9 cellular contexts compared by ENCODE assay signal in the genomic region with DNA sequence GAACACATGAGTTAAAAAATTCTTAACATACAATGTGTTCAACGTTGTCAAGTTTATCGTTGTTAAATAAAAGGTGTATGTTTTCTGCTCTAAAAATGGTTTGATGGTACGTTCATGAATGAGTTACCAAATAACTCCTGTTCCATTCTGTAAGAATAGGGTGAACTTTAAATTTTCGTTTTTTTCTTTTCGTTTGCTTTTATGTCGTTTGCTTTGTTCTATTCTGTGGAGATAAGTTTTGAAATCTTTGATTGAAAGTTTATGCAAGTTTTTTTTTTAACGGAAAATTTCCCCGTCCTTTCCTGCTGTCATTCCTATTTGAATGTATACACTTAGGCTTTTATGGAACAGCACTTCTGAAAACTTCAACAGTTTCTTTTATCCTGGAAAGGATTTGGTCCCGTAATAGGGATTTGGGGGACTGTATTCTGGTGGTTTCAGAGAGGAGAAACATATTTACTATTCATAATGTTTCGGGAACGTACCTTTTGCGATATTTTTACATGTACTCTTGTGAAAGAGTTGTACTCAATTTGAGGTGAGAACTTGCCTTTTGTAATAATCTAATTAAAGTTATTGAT. TPM values are rescaled to one million over a fixed set of nuclear protein-coding genes. Genes with fewer than 3 reads are reported as not detected.
DNase-seq lines count a peak whose midpoint lies in the region; ATAC-seq and TF ChIP-seq lines count a peak whose summit lies in the region.
"Had no signal": no experiment of that assay in that cellular context is flagged by ENCODE, and none has a peak within 500 bp of the region (broad histone marks: within the 10 kb centered on the region; RNA-seq: fewer than 3 reads in every experiment).

No MANE protein-coding gene starts in this region.

- peaks cover 18 to 53% (median 40%) of the 10 kb centered on the region in 4 donors for H3K4me1 Mint-ChIP-seq in CD4-positive, CD25-positive, alpha-beta regulatory T cell

- no peak overlapping the region for H2AFZ ChIP-seq in MM.1S (ENCODE audit: low read length)
- H2AFZ ChIP-seq in neural cell (ENCODE audit: low read depth, low read length), result no peak overlapping the region

- H3K27ac Mint-ChIP-seq in CD4-positive, CD25-positive, alpha-beta regulatory T cell, result peak overlapping the region in 2 of 3 donors; percentile 99

- H3K4me3 Mint-ChIP-seq in CD4-positive, CD25-positive, alpha-beta regulatory T cell, result peak overlapping the region; percentile 97 to 99 (median 98)

- peaks cover 49% of the 10 kb centered on the region for H3K4me1 ChIP-seq in CD4-positive, CD25-positive, alpha-beta regulatory T cell (ENCODE audit: control insufficient read depth, insufficient read depth, low read length, poor library complexity, severe bottlenecking)
- 0 out of 2 replicates have a peak, but pooled peaks cover 4% of the 10 kb centered on the region for H3K4me1 ChIP-seq in MM.1S (ENCODE audit: low read length)
- H3K4me1 ChIP-seq in effector memory CD4-positive, alpha-beta T cell (ENCODE audit: control insufficient read depth, insufficient read depth, low read length, poor library complexity, severe bottlenecking), result peaks cover 8% of the 10 kb centered on the region

- no peak for TF ChIP-seq EP300 in neural cell (conservative IDR thresholded peaks at IDR 0.05; ENCODE audit: poor library complexity, severe bottlenecking)

- TF ChIP-seq RAD21 in neural cell (conservative IDR thresholded peaks at IDR 0.05), result no peak

- no peak for DNase-seq in CD4-positive, CD25-positive, alpha-beta regulatory T cell
- no peak for DNase-seq in MM.1S
- DNase-seq in effector memory CD4-positive, alpha-beta T cell, result no peak
- DNase-seq in GM03348 (ENCODE audit: low spot score), result no peak
- no peak for DNase-seq in cerebellar cortex (ENCODE audit: low spot score)
- DNase-seq: activated CD4-positive, alpha-beta T cell treated with anti-CD3 and anti-CD28 coated beads, Interleukin-2, amount 50 U/mL, for 4 hours had no signal

- TF ChIP-seq CTCF in MM.1S (IDR thresholded peaks at IDR 0.05; ENCODE audit: low read length), result no peak
- no peak for TF ChIP-seq CTCF in neural cell (IDR thresholded peaks at IDR 0.05; ENCODE audit: poor library complexity, severe bottlenecking)

- no peaks in the 10 kb centered on the region for H3K9me3 Mint-ChIP-seq in CD4-positive, CD25-positive, alpha-beta regulatory T cell

- peaks cover 2% of the 10 kb centered on the region for H3K36me3 ChIP-seq in CD4-positive, CD25-positive, alpha-beta regulatory T cell (ENCODE audit: control insufficient read depth, insufficient read depth, low read length)
- no peaks in the 10 kb centered on the region for H3K36me3 ChIP-seq in MM.1S (replicated peaks; ENCODE audit: insufficient read depth, low read length)
- H3K36me3 ChIP-seq in effector memory CD4-positive, alpha-beta T cell (ENCODE audit: control insufficient read depth, insufficient read depth, low read length), result no peaks in the 10 kb centered on the region
- H3K36me3 ChIP-seq in neural cell (ENCODE audit: insufficient read depth, low read length), result no peaks in the 10 kb centered on the region

- no peaks in the 10 kb centered on the region for H3K27me3 Mint-ChIP-seq in CD4-positive, CD25-positive, alpha-beta regulatory T cell

- ATAC-seq in CD4-positive, CD25-positive, alpha-beta regulatory T cell (ENCODE audit: low read depth in 2 of 2), result no peak
- no peak for ATAC-seq in HG02623 (IDR thresholded peaks at IDR 0.05; ENCODE audit: unreplicated experiment)
- no peak for ATAC-seq in HG03565 (IDR thresholded peaks at IDR 0.05; ENCODE audit: unreplicated experiment)

- H3K36me3 Mint-ChIP-seq in CD4-positive, CD25-positive, alpha-beta regulatory T cell, result peaks cover 5% of the 10 kb centered on the region

- H3K27me3 ChIP-seq in CD4-positive, CD25-positive, alpha-beta regulatory T cell (ENCODE audit: control insufficient read depth, insufficient read depth, low read length), result no peaks in the 10 kb centered on the region
- H3K27me3 ChIP-seq in MM.1S (replicated peaks; ENCODE audit: insufficient read depth, low read length) (no peaks in the 10 kb centered on the region), neural cell (ENCODE audit: insufficient read depth, low read depth, low read length) (no peaks in the 10 kb centered on the region)
- no peaks in the 10 kb centered on the region for H3K27me3 ChIP-seq in effector memory CD4-positive, alpha-beta T cell (replicated peaks; ENCODE audit: control insufficient read depth, insufficient read depth, low read length, poor library complexity, severe bottlenecking)

- H3K79me2 ChIP-seq in MM.1S (ENCODE audit: low read length) (peaks cover 74% of the 10 kb centered on the region), neural cell (replicated peaks; ENCODE audit: insufficient read depth, low read length) (peaks cover 69% of the 10 kb centered on the region)

- H3F3A ChIP-seq in MM.1S (ENCODE audit: insufficient read depth, low read length) (peaks cover 5% of the 10 kb centered on the region; the same call in 1 of the 2 replicates), neural cell (ENCODE audit: insufficient read depth, low read length, poor library complexity, severe bottlenecking) (peaks cover 7% of the 10 kb centered on the region)

- H4K20me1 ChIP-seq in MM.1S (ENCODE audit: insufficient read depth, low read length) (no peaks in the 10 kb centered on the region), neural cell (ENCODE audit: insufficient read depth) (peaks cover 5% of the 10 kb centered on the region)

- H3K4me3 ChIP-seq in CD4-positive, CD25-positive, alpha-beta regulatory T cell (ENCODE audit: low read depth, low read length), result peak overlapping the region; percentile 96
- H3K4me3 ChIP-seq in MM.1S (ENCODE audit: low read length) (peak overlapping the region; percentile 75), neural cell (ENCODE audit: low read length) (peak overlapping the region; percentile 86)
- H3K4me3 ChIP-seq in effector memory CD4-positive, alpha-beta T cell (ENCODE audit: insufficient read depth, low read depth, low read length, poor library complexity, severe bottlenecking), result peak overlapping the region; percentile 96

- peak overlapping the region; percentile 65 for H3K4me2 ChIP-seq in MM.1S (ENCODE audit: low read depth, low read length)
- peak overlapping the region; percentile 76 for H3K4me2 ChIP-seq in neural cell (ENCODE audit: low read length)

- H3K9ac ChIP-seq in MM.1S (ENCODE audit: low read length), result peak overlapping the region; percentile 89; the same call in 1 of the 2 replicates
- peak overlapping the region; percentile 92 for H3K9ac ChIP-seq in neural cell (ENCODE audit: low read length)

- H3K27ac ChIP-seq in CD4-positive, CD25-positive, alpha-beta regulatory T cell (ENCODE audit: insufficient read depth, low read length, poor library complexity, severe bottlenecking), result peak overlapping the region; percentile 95
- H3K27ac ChIP-seq in MM.1S (ENCODE audit: low read length) (peak overlapping the region; percentile 73; the same call in 1 of the 2 replicates), neural cell (ENCODE audit: low read length) (no peak overlapping the region)
- peak overlapping the region; percentile 92 for H3K27ac ChIP-seq in effector memory CD4-positive, alpha-beta T cell (ENCODE audit: insufficient read depth, low read length, poor library complexity, severe bottlenecking)

- no peaks in the 10 kb centered on the region for H3K9me2 ChIP-seq in MM.1S (replicated peaks; ENCODE audit: insufficient read depth, low read length)
- H3K9me2 ChIP-seq in neural cell (ENCODE audit: insufficient read depth, low read length), result no peaks in the 10 kb centered on the region

- H3K9me3 ChIP-seq in CD4-positive, CD25-positive, alpha-beta regulatory T cell (ENCODE audit: control insufficient read depth in 2 of 2, low read length in 2 of 2), result no peaks in the 10 kb centered on the region
- no peaks in the 10 kb centered on the region for H3K9me3 ChIP-seq in MM.1S (replicated peaks; ENCODE audit: insufficient read depth, low read length)
- H3K9me3 ChIP-seq in effector memory CD4-positive, alpha-beta T cell (ENCODE audit: control insufficient read depth, low read length), result no peaks in the 10 kb centered on the region
- no peaks in the 10 kb centered on the region for H3K9me3 ChIP-seq in neural cell (ENCODE audit: low read length)

TF ChIP-seq in neural cell, 6 proteins besides CTCF, POLR2A, EP300 and RAD21:
- TF ChIP-seq EZH2 (IDR thresholded peaks at IDR 0.05; ENCODE audit: borderline replicate concordance, insufficient read depth, low read length, poor library complexity, severe bottlenecking), result no peak
- TF ChIP-seq SMC3 (conservative IDR thresholded peaks at IDR 0.05; ENCODE audit: poor library complexity), result no peak
- TF ChIP-seq, protein P1, sequence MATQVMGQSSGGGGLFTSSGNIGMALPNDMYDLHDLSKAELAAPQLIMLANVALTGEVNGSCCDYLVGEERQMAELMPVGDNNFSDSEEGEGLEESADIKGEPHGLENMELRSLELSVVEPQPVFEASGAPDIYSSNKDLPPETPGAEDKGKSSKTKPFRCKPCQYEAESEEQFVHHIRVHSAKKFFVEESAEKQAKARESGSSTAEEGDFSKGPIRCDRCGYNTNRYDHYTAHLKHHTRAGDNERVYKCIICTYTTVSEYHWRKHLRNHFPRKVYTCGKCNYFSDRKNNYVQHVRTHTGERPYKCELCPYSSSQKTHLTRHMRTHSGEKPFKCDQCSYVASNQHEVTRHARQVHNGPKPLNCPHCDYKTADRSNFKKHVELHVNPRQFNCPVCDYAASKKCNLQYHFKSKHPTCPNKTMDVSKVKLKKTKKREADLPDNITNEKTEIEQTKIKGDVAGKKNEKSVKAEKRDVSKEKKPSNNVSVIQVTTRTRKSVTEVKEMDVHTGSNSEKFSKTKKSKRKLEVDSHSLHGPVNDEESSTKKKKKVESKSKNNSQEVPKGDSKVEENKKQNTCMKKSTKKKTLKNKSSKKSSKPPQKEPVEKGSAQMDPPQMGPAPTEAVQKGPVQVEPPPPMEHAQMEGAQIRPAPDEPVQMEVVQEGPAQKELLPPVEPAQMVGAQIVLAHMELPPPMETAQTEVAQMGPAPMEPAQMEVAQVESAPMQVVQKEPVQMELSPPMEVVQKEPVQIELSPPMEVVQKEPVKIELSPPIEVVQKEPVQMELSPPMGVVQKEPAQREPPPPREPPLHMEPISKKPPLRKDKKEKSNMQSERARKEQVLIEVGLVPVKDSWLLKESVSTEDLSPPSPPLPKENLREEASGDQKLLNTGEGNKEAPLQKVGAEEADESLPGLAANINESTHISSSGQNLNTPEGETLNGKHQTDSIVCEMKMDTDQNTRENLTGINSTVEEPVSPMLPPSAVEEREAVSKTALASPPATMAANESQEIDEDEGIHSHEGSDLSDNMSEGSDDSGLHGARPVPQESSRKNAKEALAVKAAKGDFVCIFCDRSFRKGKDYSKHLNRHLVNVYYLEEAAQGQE (IDR thresholded peaks at IDR 0.05; ENCODE audit: borderline replicate concordance), result no peak
- no peak for TF ChIP-seq MXI1 (conservative IDR thresholded peaks at IDR 0.05; ENCODE audit: poor library complexity, severe bottlenecking)
- TF ChIP-seq POLR2AphosphoS5 (IDR thresholded peaks at IDR 0.05), result no peak
- no peak for TF ChIP-seq TAF1 (IDR thresholded peaks at IDR 0.05; ENCODE audit: low read depth)

RNA-seq across cellular contexts. Expression of a gene that starts 1.7 kb away (rescaled TPM):
- 85.4 TPM for total RNA-seq in CD4-positive, CD25-positive, alpha-beta regulatory T cell
- polyA plus RNA-seq in CD4-positive, CD25-positive, alpha-beta regulatory T cell, result 10 to 100 TPM; 69.5 to 83.5 (median 74.6) TPM
- 46.7 and 57.2 TPM in 2 replicates for polyA plus RNA-seq in neural cell
- 81.1 and 108 TPM in 2 replicates for polyA minus RNA-seq in neural cell
